Comparison of ENCODE assay signal across 1 cellular context in genomic region chr14:21383848-21384493, GRCh38.
A peak's percentile ranks its signal among the peaks of the same experiment; 100 is the strongest.
TF ChIP-seq lines count a peak whose summit lies in the region.

SUPT16H (minus strand) TSS chr14:21384019; CDS start chr14:21383927, 92 bp downstream.

TF ChIP-seq in HepG2, 621 proteins besides CTCF, POLR2A, EP300 and RAD21 (continued from another document and continues in another):
- TF ChIP-seq, protein P1, sequence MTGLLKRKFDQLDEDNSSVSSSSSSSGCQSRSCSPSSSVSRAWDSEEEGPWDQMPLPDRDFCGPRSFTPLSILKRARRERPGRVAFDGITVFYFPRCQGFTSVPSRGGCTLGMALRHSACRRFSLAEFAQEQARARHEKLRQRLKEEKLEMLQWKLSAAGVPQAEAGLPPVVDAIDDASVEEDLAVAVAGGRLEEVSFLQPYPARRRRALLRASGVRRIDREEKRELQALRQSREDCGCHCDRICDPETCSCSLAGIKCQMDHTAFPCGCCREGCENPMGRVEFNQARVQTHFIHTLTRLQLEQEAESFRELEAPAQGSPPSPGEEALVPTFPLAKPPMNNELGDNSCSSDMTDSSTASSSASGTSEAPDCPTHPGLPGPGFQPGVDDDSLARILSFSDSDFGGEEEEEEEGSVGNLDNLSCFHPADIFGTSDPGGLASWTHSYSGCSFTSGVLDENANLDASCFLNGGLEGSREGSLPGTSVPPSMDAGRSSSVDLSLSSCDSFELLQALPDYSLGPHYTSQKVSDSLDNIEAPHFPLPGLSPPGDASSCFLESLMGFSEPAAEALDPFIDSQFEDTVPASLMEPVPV (CRISPR knock-in tag; IDR thresholded peaks at IDR 0.05) = peak; percentile 73
- TF ChIP-seq ZNF772 (CRISPR knock-in tag; IDR thresholded peaks at IDR 0.05) (no peak; the same call in 1 of the 2 replicates), ZNF317 (CRISPR knock-in tag; IDR thresholded peaks at IDR 0.05) (peak; percentile 64; the same call in 1 of the 2 replicates), ZNF34 (CRISPR knock-in tag; IDR thresholded peaks at IDR 0.05; ENCODE audit: borderline replicate concordance) (no peak; the same call in 1 of the 2 replicates), RXRB (CRISPR knock-in tag; IDR thresholded peaks at IDR 0.05; ENCODE audit: borderline replicate concordance) (no peak), BHLHE40 (IDR thresholded peaks at IDR 0.05; ENCODE audit: low read length) (peak; percentile 92), BRCA1 (CRISPR knock-in tag; IDR thresholded peaks at IDR 0.05) (no peak), ASH2L (IDR thresholded peaks at IDR 0.05; ENCODE audit: insufficient read length, low read depth, low read length) (peak; percentile 100), MYNN (CRISPR knock-in tag; IDR thresholded peaks at IDR 0.05; ENCODE audit: low read depth) (peak; percentile 47; the same call in 1 of the 2 replicates), ZNF335 (CRISPR knock-in tag; IDR thresholded peaks at IDR 0.05) (peak; percentile 93), CBX1 (IDR thresholded peaks at IDR 0.05; ENCODE audit: low read depth) (no peak), HNF1A (IDR thresholded peaks at IDR 0.05; ENCODE audit: low read depth) (peak; percentile 22; the same call in 1 of the 2 replicates), HNF1A (CRISPR knock-in tag; IDR thresholded peaks at IDR 0.05; ENCODE audit: borderline replicate concordance) (peak; percentile 17; the same call in 1 of the 2 replicates), ZFP36L1 (CRISPR knock-in tag; IDR thresholded peaks at IDR 0.05) (peak; percentile 76), ZNF879 (CRISPR knock-in tag; IDR thresholded peaks at IDR 0.05) (no peak), HMG20B (CRISPR knock-in tag; conservative IDR thresholded peaks at IDR 0.05) (no peak; the same call in 1 of the 2 replicates), EED (CRISPR knock-in tag; IDR thresholded peaks at IDR 0.05) (no peak), POLR2AphosphoS5 (IDR thresholded peaks at IDR 0.05; ENCODE audit: low read depth, low read length) (peak; percentile 88), CENPT (CRISPR knock-in tag; IDR thresholded peaks at IDR 0.05; ENCODE audit: low read depth) (no peak), ZNF776 (CRISPR knock-in tag; IDR thresholded peaks at IDR 0.05) (no peak), CCDC6 (CRISPR knock-in tag; IDR thresholded peaks at IDR 0.05) (peak; percentile 75), ZFP37 (CRISPR knock-in tag; IDR thresholded peaks at IDR 0.05; ENCODE audit: borderline replicate concordance) (0 out of 2 replicates have a peak, but pooled peaks have one; percentile 21), TOE1 (CRISPR knock-in tag; IDR thresholded peaks at IDR 0.05) (peak; percentile 27), MLX (CRISPR knock-in tag; IDR thresholded peaks at IDR 0.05) (no peak), ZFAT (CRISPR knock-in tag; conservative IDR thresholded peaks at IDR 0.05) (no peak), KMT2B (CRISPR knock-in tag; IDR thresholded peaks at IDR 0.05) (peak; percentile 99), HNRNPL (IDR thresholded peaks at IDR 0.05; ENCODE audit: low read depth, low read length) (no peak), NR1H2 (CRISPR knock-in tag; IDR thresholded peaks at IDR 0.05; ENCODE audit: borderline replicate concordance, low read depth) (no peak; the same call in 1 of the 2 replicates), NFE2 (CRISPR knock-in tag; IDR thresholded peaks at IDR 0.05) (no peak), TBL1XR1 (IDR thresholded peaks at IDR 0.05; ENCODE audit: borderline replicate concordance, low read length, partially characterized antibody) (peak; percentile 82)
- TF ChIP-seq, protein P2, sequence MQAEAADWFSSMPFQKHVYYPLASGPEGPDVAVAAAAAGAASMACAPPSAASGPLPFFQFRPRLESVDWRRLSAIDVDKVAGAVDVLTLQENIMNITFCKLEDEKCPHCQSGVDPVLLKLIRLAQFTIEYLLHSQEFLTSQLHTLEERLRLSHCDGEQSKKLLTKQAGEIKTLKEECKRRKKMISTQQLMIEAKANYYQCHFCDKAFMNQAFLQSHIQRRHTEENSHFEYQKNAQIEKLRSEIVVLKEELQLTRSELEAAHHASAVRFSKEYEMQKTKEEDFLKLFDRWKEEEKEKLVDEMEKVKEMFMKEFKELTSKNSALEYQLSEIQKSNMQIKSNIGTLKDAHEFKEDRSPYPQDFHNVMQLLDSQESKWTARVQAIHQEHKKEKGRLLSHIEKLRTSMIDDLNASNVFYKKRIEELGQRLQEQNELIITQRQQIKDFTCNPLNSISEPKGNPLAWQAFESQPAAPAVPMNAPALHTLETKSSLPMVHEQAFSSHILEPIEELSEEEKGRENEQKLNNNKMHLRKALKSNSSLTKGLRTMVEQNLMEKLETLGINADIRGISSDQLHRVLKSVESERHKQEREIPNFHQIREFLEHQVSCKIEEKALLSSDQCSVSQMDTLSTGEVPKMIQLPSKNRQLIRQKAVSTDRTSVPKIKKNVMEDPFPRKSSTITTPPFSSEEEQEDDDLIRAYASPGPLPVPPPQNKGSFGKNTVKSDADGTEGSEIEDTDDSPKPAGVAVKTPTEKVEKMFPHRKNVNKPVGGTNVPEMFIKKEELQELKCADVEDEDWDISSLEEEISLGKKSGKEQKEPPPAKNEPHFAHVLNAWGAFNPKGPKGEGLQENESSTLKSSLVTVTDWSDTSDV (CRISPR knock-in tag; IDR thresholded peaks at IDR 0.05) = peak; percentile 86; the same call in 1 of the 2 replicates
- TF ChIP-seq, protein P3, sequence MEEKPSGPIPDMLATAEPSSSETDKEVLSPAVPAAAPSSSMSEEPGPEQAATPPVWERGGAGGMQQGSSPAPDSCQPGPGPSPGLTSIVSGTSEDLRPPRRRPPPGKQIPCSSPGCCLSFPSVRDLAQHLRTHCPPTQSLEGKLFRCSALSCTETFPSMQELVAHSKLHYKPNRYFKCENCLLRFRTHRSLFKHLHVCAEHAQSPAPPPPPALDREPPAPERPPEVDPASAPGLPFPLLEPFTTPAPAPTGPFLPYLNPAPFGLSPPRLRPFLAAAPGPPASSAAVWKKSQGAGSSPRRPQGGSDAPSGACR (CRISPR knock-in tag; IDR thresholded peaks at IDR 0.05) = peak; percentile 65; the same call in 1 of the 2 replicates
- TF ChIP-seq, protein P4, sequence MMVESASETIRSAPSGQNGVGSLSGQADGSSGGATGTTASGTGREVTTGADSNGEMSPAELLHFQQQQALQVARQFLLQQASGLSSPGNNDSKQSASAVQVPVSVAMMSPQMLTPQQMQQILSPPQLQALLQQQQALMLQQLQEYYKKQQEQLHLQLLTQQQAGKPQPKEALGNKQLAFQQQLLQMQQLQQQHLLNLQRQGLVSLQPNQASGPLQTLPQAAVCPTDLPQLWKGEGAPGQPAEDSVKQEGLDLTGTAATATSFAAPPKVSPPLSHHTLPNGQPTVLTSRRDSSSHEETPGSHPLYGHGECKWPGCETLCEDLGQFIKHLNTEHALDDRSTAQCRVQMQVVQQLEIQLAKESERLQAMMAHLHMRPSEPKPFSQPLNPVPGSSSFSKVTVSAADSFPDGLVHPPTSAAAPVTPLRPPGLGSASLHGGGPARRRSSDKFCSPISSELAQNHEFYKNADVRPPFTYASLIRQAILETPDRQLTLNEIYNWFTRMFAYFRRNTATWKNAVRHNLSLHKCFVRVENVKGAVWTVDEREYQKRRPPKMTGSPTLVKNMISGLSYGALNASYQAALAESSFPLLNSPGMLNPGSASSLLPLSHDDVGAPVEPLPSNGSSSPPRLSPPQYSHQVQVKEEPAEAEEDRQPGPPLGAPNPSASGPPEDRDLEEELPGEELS (CRISPR knock-in tag; IDR thresholded peaks at IDR 0.05) = peak; percentile 91
- TF ChIP-seq, protein P5, sequence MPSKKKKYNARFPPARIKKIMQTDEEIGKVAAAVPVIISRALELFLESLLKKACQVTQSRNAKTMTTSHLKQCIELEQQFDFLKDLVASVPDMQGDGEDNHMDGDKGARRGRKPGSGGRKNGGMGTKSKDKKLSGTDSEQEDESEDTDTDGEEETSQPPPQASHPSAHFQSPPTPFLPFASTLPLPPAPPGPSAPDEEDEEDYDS (CRISPR knock-in tag; IDR thresholded peaks at IDR 0.05) = peak; percentile 52; the same call in 1 of the 2 replicates
- TF ChIP-seq, protein P6, sequence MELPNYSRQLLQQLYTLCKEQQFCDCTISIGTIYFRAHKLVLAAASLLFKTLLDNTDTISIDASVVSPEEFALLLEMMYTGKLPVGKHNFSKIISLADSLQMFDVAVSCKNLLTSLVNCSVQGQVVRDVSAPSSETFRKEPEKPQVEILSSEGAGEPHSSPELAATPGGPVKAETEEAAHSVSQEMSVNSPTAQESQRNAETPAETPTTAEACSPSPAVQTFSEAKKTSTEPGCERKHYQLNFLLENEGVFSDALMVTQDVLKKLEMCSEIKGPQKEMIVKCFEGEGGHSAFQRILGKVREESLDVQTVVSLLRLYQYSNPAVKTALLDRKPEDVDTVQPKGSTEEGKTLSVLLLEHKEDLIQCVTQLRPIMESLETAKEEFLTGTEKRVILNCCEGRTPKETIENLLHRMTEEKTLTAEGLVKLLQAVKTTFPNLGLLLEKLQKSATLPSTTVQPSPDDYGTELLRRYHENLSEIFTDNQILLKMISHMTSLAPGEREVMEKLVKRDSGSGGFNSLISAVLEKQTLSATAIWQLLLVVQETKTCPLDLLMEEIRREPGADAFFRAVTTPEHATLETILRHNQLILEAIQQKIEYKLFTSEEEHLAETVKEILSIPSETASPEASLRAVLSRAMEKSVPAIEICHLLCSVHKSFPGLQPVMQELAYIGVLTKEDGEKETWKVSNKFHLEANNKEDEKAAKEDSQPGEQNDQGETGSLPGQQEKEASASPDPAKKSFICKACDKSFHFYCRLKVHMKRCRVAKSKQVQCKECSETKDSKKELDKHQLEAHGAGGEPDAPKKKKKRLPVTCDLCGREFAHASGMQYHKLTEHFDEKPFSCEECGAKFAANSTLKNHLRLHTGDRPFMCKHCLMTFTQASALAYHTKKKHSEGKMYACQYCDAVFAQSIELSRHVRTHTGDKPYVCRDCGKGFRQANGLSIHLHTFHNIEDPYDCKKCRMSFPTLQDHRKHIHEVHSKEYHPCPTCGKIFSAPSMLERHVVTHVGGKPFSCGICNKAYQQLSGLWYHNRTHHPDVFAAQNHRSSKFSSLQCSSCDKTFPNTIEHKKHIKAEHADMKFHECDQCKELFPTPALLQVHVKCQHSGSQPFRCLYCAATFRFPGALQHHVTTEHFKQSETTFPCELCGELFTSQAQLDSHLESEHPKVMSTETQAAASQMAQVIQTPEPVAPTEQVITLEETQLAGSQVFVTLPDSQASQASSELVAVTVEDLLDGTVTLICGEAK (IDR thresholded peaks at IDR 0.05) = peak; percentile 95
- TF ChIP-seq, protein P6 (CRISPR knock-in tag; IDR thresholded peaks at IDR 0.05) = peak; percentile 66; the same call in 1 of the 2 replicates
- TF ChIP-seq, protein P7, sequence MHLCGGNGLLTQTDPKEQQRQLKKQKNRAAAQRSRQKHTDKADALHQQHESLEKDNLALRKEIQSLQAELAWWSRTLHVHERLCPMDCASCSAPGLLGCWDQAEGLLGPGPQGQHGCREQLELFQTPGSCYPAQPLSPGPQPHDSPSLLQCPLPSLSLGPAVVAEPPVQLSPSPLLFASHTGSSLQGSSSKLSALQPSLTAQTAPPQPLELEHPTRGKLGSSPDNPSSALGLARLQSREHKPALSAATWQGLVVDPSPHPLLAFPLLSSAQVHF (CRISPR knock-in tag; IDR thresholded peaks at IDR 0.05) = peak; percentile 28; the same call in 1 of the 2 replicates
